ENCODE assay signal across 17 cellular contexts in the genomic region with DNA sequence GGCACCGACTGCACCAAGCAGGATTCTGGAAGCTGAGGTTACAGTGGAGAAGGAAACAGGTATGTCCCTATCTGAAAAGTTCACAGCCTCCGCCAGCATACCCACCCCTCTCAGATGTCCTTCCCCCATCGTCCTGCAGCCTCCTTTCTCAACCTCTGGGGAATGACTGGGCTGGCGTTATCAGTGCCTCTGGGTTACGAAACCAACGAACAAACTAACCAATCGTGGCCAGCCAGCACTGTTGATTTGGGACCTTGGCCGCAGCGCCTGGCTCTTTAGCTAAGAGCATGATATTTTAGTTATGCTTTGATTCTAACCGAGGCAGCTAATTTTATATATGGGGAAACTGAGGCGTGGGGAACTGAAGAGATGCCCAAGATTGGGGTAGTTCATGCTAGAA.
DNase-seq lines count a peak whose midpoint lies in the region; ATAC-seq and TF ChIP-seq lines count a peak whose summit lies in the region.
"Had no signal": no experiment of that assay in that cellular context is flagged by ENCODE, and none has a peak within 500 bp of the region (broad histone marks: within the 10 kb centered on the region; RNA-seq: fewer than 3 reads in every experiment).

No MANE protein-coding gene starts in this region.

- no peaks in the 10 kb centered on the region for H3K4me1 ChIP-seq in left ventricle myocardium inferior
- no peaks in the 10 kb centered on the region for H3K4me1 ChIP-seq in left lung
- H3K4me1 ChIP-seq in aorta (ENCODE audit: control insufficient read depth in 1 of 2, insufficient read depth in 2 of 2, low read length in 2 of 2): no peaks in the 10 kb centered on the region
- no peaks in the 10 kb centered on the region for H3K4me1 ChIP-seq in CD8-positive, alpha-beta T cell (ENCODE audit: insufficient read depth, low read length)

- WGBS in aorta, 2 donors: 20 to 21% methylated on average over 11 of the region's 11 CpGs

- peaks cover 2% of the 10 kb centered on the region for H3K27me3 Mint-ChIP-seq in CD8-positive, alpha-beta T cell (ENCODE audit: low read depth)

- no peak for TF ChIP-seq CTCF in left ventricle myocardium inferior (IDR thresholded peaks at IDR 0.05; ENCODE audit: borderline replicate concordance)
- no peak for TF ChIP-seq CTCF in fibroblast of villous mesenchyme (IDR thresholded peaks at IDR 0.05; ENCODE audit: insufficient read depth, low read depth, low read length)
- TF ChIP-seq CTCF in left lung (IDR thresholded peaks at IDR 0.05): no peak
- no peak for TF ChIP-seq CTCF in CD8-positive, alpha-beta T cell (IDR thresholded peaks at IDR 0.05)

- H3K9me3 Mint-ChIP-seq in CD8-positive, alpha-beta T cell: no peaks in the 10 kb centered on the region

- H3K4me1 Mint-ChIP-seq in CD8-positive, alpha-beta T cell (ENCODE audit: low read depth): no peaks in the 10 kb centered on the region

- H3K27ac Mint-ChIP-seq in CD8-positive, alpha-beta T cell: no peak overlapping the region

- no peaks in the 10 kb centered on the region for H3K36me3 ChIP-seq in left ventricle myocardium inferior
- H3K36me3 ChIP-seq in left lung: no peaks in the 10 kb centered on the region
- no peaks in the 10 kb centered on the region for H3K36me3 ChIP-seq in aorta (ENCODE audit: control insufficient read depth in 1 of 2, insufficient read depth in 2 of 2, low read length in 1 of 2)
- H3K36me3 ChIP-seq in CD8-positive, alpha-beta T cell (ENCODE audit: insufficient read depth, low read length): no peaks in the 10 kb centered on the region

- CTCF ChIA-PET in CD8-positive, alpha-beta T cell (lab: Charles Lee): no interaction called here

- H3K9me3 ChIP-seq in left ventricle myocardium inferior (replicated peaks) (peaks cover 3% of the 10 kb centered on the region), left lung (peaks cover 0 to 3% of the 10 kb centered on the region in 2 donors), aorta (ENCODE audit: control insufficient read depth, low read length) (no peaks in the 10 kb centered on the region)
- H3K9me3 ChIP-seq in CD8-positive, alpha-beta T cell (ENCODE audit: low read length): no peaks in the 10 kb centered on the region

- H3K36me3 Mint-ChIP-seq in CD8-positive, alpha-beta T cell: no peaks in the 10 kb centered on the region

- POLR2A ChIA-PET in CD8-positive, alpha-beta T cell (lab: Charles Lee): no interaction called here

- H3K4me3 ChIP-seq in left ventricle myocardium inferior (no peak overlapping the region), fibroblast of villous mesenchyme (ENCODE audit: low read depth, low read length) (no peak overlapping the region), left lung (no peak overlapping the region), aorta (ENCODE audit: low read length in 2 of 2) (no peak overlapping the region)
- no peak overlapping the region for H3K4me3 ChIP-seq in CD8-positive, alpha-beta T cell (ENCODE audit: low read depth, low read length)
- H3K4me3 ChIP-seq: PC-9 had no signal

- no peak overlapping the region for H3K27ac ChIP-seq in left ventricle myocardium inferior (replicated peaks)
- H3K27ac ChIP-seq in left lung: no peak overlapping the region
- no peak overlapping the region for H3K27ac ChIP-seq in aorta (ENCODE audit: low read depth in 1 of 2, low read length in 2 of 2)
- no peak overlapping the region for H3K27ac ChIP-seq in CD8-positive, alpha-beta T cell (ENCODE audit: low read depth, low read length)
- H3K27ac ChIP-seq: 22Rv1, C4-2B, KMS-11, PC-9 had no signal

- H3K27me3 ChIP-seq in left ventricle myocardium inferior (ENCODE audit: low read depth) (peaks cover 18% of the 10 kb centered on the region), left lung (peaks cover 0 to 8% of the 10 kb centered on the region in 2 donors), aorta (ENCODE audit: control insufficient read depth in 1 of 2, insufficient read depth in 2 of 2, low read length in 1 of 2) (no peaks in the 10 kb centered on the region)
- H3K27me3 ChIP-seq in CD8-positive, alpha-beta T cell (ENCODE audit: insufficient read depth, low read length): no peaks in the 10 kb centered on the region

- peak; percentile 63 for ATAC-seq in Right ventricle myocardium inferior
- ATAC-seq in left lung: peak; percentile 41
- ATAC-seq in aorta (ENCODE audit: low FRiP score): peak; percentile 43
- ATAC-seq in CD8-positive, alpha-beta T cell: no peak
- ATAC-seq in GM19351 (IDR thresholded peaks at IDR 0.05; ENCODE audit: unreplicated experiment): no peak

- no peak overlapping the region for H3K4me3 Mint-ChIP-seq in CD8-positive, alpha-beta T cell

- intact Hi-C loops in Right ventricle myocardium inferior (cut with DNase I): no loop called here
- intact Hi-C loops in left ventricle myocardium inferior (cut with micrococcal nuclease): no loop called here
- intact Hi-C loops in left lung (cut with DNase I): no loop called here
- intact Hi-C loops in aorta (cut with DNase I): loop anchor here in 1 of 2 donors (10.0 kb wide), 1 partner anchor 87 kb away; no protein-coding TSS in a partner anchor
- intact Hi-C loops in CD8-positive, alpha-beta T cell (cut with DNase I, micrococcal nuclease): no loop called here

- DNase-seq in Right ventricle myocardium inferior (ENCODE audit: missing footprints) (no peak), left ventricle myocardium inferior (no peak), fibroblast of villous mesenchyme (ENCODE audit: low read depth) (peak; percentile 17), left lung (peak in 1 of 2 donors; percentile 19), aorta (no peak)
- DNase-seq in CD8-positive, alpha-beta T cell: no peak
- no peak for DNase-seq in stimulated activated naive CD4-positive, alpha-beta T cell (lab: John Stamatoyannopoulos, UW)
- DNase-seq: AML-193, MV-4-11, NCI-H2227 treated with DMSO at 0.1 percent for 48 hours, NCI-H524, NCI-H82, PC-9 had no signal

Comparison
In these comparisons a context has a peak if more than half of its experiments do, and no peak if none do; other contexts are left out.
1. ATAC-seq: peak in Right ventricle myocardium inferior (single experiment), left lung (single experiment) and aorta (single experiment); none in CD8-positive, alpha-beta T cell (single experiment) and GM19351 (single experiment).